In the genomic region with DNA sequence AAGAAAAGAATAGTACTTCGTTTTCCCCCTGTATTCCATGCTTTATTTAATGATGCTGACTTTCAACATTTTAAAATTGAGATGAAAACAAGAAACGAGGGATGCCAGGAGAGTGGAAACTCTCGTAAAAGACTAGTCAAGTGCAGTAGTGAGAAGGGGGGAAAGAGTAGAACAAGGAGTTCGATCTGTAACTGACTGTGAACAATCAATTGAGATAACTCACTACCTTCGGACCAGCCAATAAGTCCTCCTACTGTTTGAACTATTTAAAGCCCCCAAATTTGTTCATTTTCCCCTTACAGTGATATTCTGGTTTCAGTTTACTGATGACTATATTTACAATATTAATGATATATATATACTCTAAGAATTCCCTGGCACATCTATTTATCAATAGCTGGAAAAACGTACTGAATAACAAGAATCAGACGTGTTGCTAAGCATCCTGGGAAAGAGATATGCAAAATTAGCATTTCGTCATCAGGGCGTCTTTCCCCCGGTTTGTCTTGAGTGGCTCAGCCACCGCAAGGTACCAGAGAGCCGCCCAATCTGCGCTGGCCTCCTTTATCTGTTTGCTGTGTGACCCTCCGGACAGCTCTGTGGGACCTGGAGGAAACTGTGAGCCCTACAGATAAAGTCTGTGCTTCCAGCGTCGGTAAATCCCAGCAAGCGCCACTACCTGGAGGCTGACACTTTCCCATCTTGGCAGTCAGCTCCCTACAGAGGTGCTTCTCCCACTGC, we compare ENCODE assay signal across 8 cellular contexts. TPM values are rescaled to one million over a fixed set of nuclear protein-coding genes. Genes with fewer than 3 reads are reported as not detected.
DNase-seq lines count a peak whose midpoint lies in the region; ATAC-seq and TF ChIP-seq lines count a peak whose summit lies in the region.

No MANE protein-coding gene starts in this region.

- H3K27ac Mint-ChIP-seq in chondrocyte (ENCODE audit: unreplicated experiment), result peak overlapping the region; percentile 93

- H3K4me1 Mint-ChIP-seq in chondrocyte (ENCODE audit: low read depth), result peaks cover 40% of the 10 kb centered on the region

- no peaks in the 10 kb centered on the region for H3K27me3 Mint-ChIP-seq in chondrocyte (ENCODE audit: low read depth)

- TF ChIP-seq POLR2A in GM19099 (IDR thresholded peaks at IDR 0.05; ENCODE audit: extremely low read depth, insufficient read length, low read depth), result peak; percentile 64

- no peaks in the 10 kb centered on the region for H3K36me3 Mint-ChIP-seq in chondrocyte (ENCODE audit: low read depth)

- DNase-seq in AML-193 (lab: John Stamatoyannopoulos, UW) (peak; percentile 80 to 85), NCI-H446 treated with DMSO at 0.1 percent for 48 hours (lab: John Stamatoyannopoulos, UW) (peak; percentile 84), chondrocyte (ENCODE audit: low spot score) (peak; percentile 59), kidney glomerular epithelial cell (lab: John Stamatoyannopoulos, UW) (peak; percentile 91)
- DNase-seq in activated CD4-positive, alpha-beta T cell treated with anti-CD3 and anti-CD28 coated beads for 1 hour, result peak; percentile 67
- DNase-seq in stimulated activated CD4-positive, alpha-beta T cell treated with anti-CD3 and anti-CD28 coated beads, Interleukin-1b, Interleukin-23, amount 100 ng/mL, for 24 hours (ENCODE audit: low read depth in 4 of 4, low spot score in 1 of 4), result peak; percentile 44 to 63 (median 53)

- peak; percentile 87 for ATAC-seq in HG03378 (IDR thresholded peaks at IDR 0.05; ENCODE audit: unreplicated experiment)

- peak; percentile 7 for TF ChIP-seq CTCF in chondrocyte (IDR thresholded peaks at IDR 0.05)

- H3K4me3 Mint-ChIP-seq in chondrocyte (ENCODE audit: unreplicated experiment), result peak overlapping the region; percentile 88

- no peaks in the 10 kb centered on the region for H3K9me3 Mint-ChIP-seq in chondrocyte (ENCODE audit: low read depth)

RNA-seq across cellular contexts. Expression of a gene that starts 41.1 kb away (rescaled TPM):
- total RNA-seq in chondrocyte, result 135 to 411 TPM (median 140 TPM) in 3 replicates

Comparison
In these comparisons a context has a peak if more than half of its experiments do, and no peak if none do; other contexts are left out.
1. Peak in every context shown above with its lines: DNase-seq and ATAC-seq.